In the genomic region with DNA sequence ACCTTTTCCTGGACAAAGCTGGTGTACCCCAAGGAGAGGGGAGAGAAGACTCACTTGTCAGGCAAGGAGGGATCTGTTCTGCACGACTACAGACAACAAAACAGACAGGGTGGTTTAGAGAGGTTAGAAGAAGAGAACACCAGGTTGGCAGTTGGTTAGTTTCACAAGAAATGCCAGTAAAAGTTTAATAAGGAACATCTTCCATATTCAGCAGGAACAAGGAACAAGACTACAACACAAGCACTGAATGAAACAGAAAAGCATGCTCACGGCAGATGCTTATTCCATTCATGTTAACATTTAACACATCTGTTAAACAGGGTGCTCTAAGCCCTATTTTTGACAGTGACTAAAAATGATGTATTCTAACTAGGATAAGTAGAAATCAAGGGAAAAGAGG, we compare ENCODE assay signal across 25 cellular contexts.
"Had no signal": no experiment of that assay in that cellular context is flagged by ENCODE, and none has a peak within 500 bp of the region (broad histone marks: within the 10 kb centered on the region; RNA-seq: fewer than 3 reads in every experiment).

No MANE protein-coding gene starts in this region.

- H3K4me1 ChIP-seq: SJSA1 had no signal

- H3K27me3 ChIP-seq: SJSA1 had no signal

- H3K27ac ChIP-seq: SJSA1 had no signal

- H3K9me3 ChIP-seq: SJSA1 had no signal

- DNase-seq: activated CD4-positive, alpha-beta memory T cell treated with anti-CD3 and anti-CD28 coated beads for 36 hours; activated CD4-positive, alpha-beta T cell treated with anti-CD3 and anti-CD28 coated beads, Interleukin-2, amount 10 ng/mL, durations not matched to agents 7 days and 5 days; activated CD4-positive, CD25-positive, alpha-beta regulatory T cell; activated CD8-positive, alpha-beta memory T cell treated with anti-CD3 and anti-CD28 coated beads for 24 hours; activated effector memory CD4-positive, alpha-beta T cell treated with anti-CD3 and anti-CD28 coated beads, Interleukin-2, amount 50 U/mL, for 16 hours; activated naive CD4-positive, alpha-beta T cell treated with Interleukin-2 at 50 U/mL for 16 hours; activated T-cell treated with anti-CD3 and anti-CD28 coated beads, Interleukin-2, amount 50 U/mL, for 4 hours; amygdala; MM.1S; NCI-H1105; NCI-H1436; NCI-H1694 treated with DMSO at 0.1 percent for 48 hours; NCI-H2029 treated with DMSO at 0.1 percent for 48 hours; NCI-H345; NCI-H510A; NCI-H526 treated with DMSO at 0.1 percent for 48 hours; PC-3; SHP77; SW 1271; T-helper 9 cell had no signal

- H3K9me3 Mint-ChIP-seq: activated CD4-positive, alpha-beta memory T cell treated with anti-CD3 and anti-CD28 coated beads for 36 hours; activated CD4-positive, alpha-beta T cell treated with anti-CD3 and anti-CD28 coated beads, Interleukin-2, amount 10 ng/mL, durations not matched to agents 7 days and 5 days; activated T-cell treated with anti-CD3 and anti-CD28 coated beads, Interleukin-2, amount 50 U/mL, for 4 hours; T-helper 1 cell treated with Interleukin-12 subunit alpha and Interleukin-12 subunit beta and Interleukin-4 antibody, amounts not matched to agents 30 μg/mL and 1 μg/mL, for 36 hours had no signal

- ATAC-seq: activated T-cell treated with anti-CD3 and anti-CD28 coated beads, Interleukin-2, amount 50 U/mL, for 4 hours; PC-3; SK-N-SH treated with all-trans-retinoic acid at 6 μM for 48 hours had no signal

- H3K27me3 Mint-ChIP-seq: activated CD4-positive, alpha-beta memory T cell treated with anti-CD3 and anti-CD28 coated beads for 36 hours; activated CD4-positive, alpha-beta T cell treated with anti-CD3 and anti-CD28 coated beads, Interleukin-2, amount 10 ng/mL, durations not matched to agents 7 days and 5 days had no signal

- FAIRE-seq: RCC 7860 had no signal

- H3K4me3 ChIP-seq: SJSA1 had no signal

- H3K36me3 Mint-ChIP-seq: activated CD4-positive, alpha-beta memory T cell treated with anti-CD3 and anti-CD28 coated beads for 36 hours; activated naive CD8-positive, alpha-beta T cell had no signal

- H3K4me3 Mint-ChIP-seq: activated CD4-positive, alpha-beta memory T cell treated with anti-CD3 and anti-CD28 coated beads for 36 hours; activated CD4-positive, alpha-beta T cell treated with anti-CD3 and anti-CD28 coated beads, Interleukin-2, amount 10 ng/mL, durations not matched to agents 7 days and 5 days; activated naive CD8-positive, alpha-beta T cell; activated T-cell treated with anti-CD3 and anti-CD28 coated beads, Interleukin-2, amount 50 U/mL, for 4 hours; T-helper 1 cell treated with Interleukin-12 subunit alpha and Interleukin-12 subunit beta and Interleukin-4 antibody, amounts not matched to agents 30 μg/mL and 1 μg/mL, for 36 hours had no signal

- H3K27ac Mint-ChIP-seq: activated CD4-positive, alpha-beta memory T cell treated with anti-CD3 and anti-CD28 coated beads for 36 hours; activated CD4-positive, alpha-beta T cell treated with anti-CD3 and anti-CD28 coated beads, Interleukin-2, amount 10 ng/mL, durations not matched to agents 7 days and 5 days; activated naive CD8-positive, alpha-beta T cell; T-helper 1 cell treated with Interleukin-12 subunit alpha and Interleukin-12 subunit beta and Interleukin-4 antibody, amounts not matched to agents 30 μg/mL and 1 μg/mL, for 36 hours had no signal

- H3K4me1 Mint-ChIP-seq: activated CD4-positive, alpha-beta T cell treated with anti-CD3 and anti-CD28 coated beads, Interleukin-2, amount 10 ng/mL, durations not matched to agents 7 days and 5 days had no signal
